In genomic region chr9:132901859-132902831, GRCh38 we compare ENCODE assay signal across 1 cellular context.
A peak's percentile ranks its signal among the peaks of the same experiment; 100 is the strongest.
TF ChIP-seq lines count a peak whose summit lies in the region.

No MANE protein-coding gene starts in this region.

TF ChIP-seq in endothelial cell of umbilical vein, 7 proteins besides CTCF, POLR2A, EP300 and RAD21:
- TF ChIP-seq MAX (IDR thresholded peaks at IDR 0.05; ENCODE audit: insufficient read depth, insufficient read length), result no peak
- TF ChIP-seq JUN (IDR thresholded peaks at IDR 0.05; ENCODE audit: borderline replicate concordance, insufficient read depth, insufficient read length, low read depth), result peak; percentile 25
- no peak for TF ChIP-seq POLR2AphosphoS5 (IDR thresholded peaks at IDR 0.05; ENCODE audit: insufficient read depth, low read depth, low read length)
- TF ChIP-seq MYC (IDR thresholded peaks at IDR 0.05; ENCODE audit: low read depth, low read length), result no peak
